Comparison of ENCODE assay signal across 8 cellular contexts in the genomic region with DNA sequence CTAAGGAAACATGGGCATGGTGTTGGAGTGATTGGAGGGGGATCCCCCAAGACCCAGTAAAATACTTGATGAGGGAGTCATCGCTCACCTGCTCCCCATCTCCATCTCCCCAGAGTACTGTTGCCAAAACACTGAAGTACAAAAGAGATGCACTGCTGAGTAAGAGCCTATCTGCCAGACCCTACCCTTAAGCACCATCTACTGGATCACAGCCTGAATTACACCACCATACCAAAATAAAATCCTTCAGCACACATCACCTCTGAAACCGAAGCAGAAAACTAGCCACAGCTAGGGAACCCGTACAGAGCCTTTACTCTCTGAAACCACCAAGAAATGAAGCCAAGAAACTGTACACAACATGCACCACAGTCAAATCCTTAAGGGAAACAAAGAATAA.
A peak's percentile ranks its signal among the peaks of the same experiment; 100 is the strongest.
DNase-seq lines count a peak whose midpoint lies in the region; ATAC-seq and TF ChIP-seq lines count a peak whose summit lies in the region.

No MANE protein-coding gene starts in this region.

- H3K36me3 Mint-ChIP-seq in stimulated activated effector memory CD8-positive, alpha-beta T cell treated with anti-CD3 and anti-CD28 coated beads, Interleukin-12 subunit alpha, Interleukin-12 subunit beta, amount 100 ng/mL, for 72 hours, result no peaks in the 10 kb centered on the region

- H3K4me3 Mint-ChIP-seq in stimulated activated effector memory CD8-positive, alpha-beta T cell treated with anti-CD3 and anti-CD28 coated beads, Interleukin-12 subunit alpha, Interleukin-12 subunit beta, amount 100 ng/mL, for 72 hours, result no peak overlapping the region

- peak; percentile 47 for DNase-seq in NCI-H748 (lab: John Stamatoyannopoulos, UW; ENCODE audit: unreplicated experiment)
- DNase-seq in fibroblast of mammary gland (ENCODE audit: low read depth), result peak; percentile 3
- no peak for DNase-seq in stimulated activated effector memory CD8-positive, alpha-beta T cell treated with anti-CD3 and anti-CD28 coated beads, Interleukin-12 subunit alpha, Interleukin-12 subunit beta, amount 100 ng/mL, for 72 hours (ENCODE audit: low spot score in 2 of 2)
- DNase-seq in NK-92 treated with Interleukin-12 subunit alpha and Interleukin-12 subunit beta, amount 100 ng/mL, for 24 hours (lab: John Stamatoyannopoulos, UW), result no peak
- no peak for DNase-seq in OCI-M2 (lab: John Stamatoyannopoulos, UW; ENCODE audit: unreplicated experiment)

- no peaks in the 10 kb centered on the region for H3K4me1 Mint-ChIP-seq in stimulated activated effector memory CD8-positive, alpha-beta T cell treated with anti-CD3 and anti-CD28 coated beads, Interleukin-12 subunit alpha, Interleukin-12 subunit beta, amount 100 ng/mL, for 72 hours

- no peak overlapping the region for H3K27ac Mint-ChIP-seq in stimulated activated effector memory CD8-positive, alpha-beta T cell treated with anti-CD3 and anti-CD28 coated beads, Interleukin-12 subunit alpha, Interleukin-12 subunit beta, amount 100 ng/mL, for 72 hours

- no peak overlapping the region for H3K4me3 ChIP-seq in fibroblast of mammary gland (ENCODE audit: control insufficient read depth, low read depth, low read length)

- TF ChIP-seq CTCF in C4-2B (conservative IDR thresholded peaks at IDR 0.05) (peak; percentile 58), fibroblast of mammary gland (conservative IDR thresholded peaks at IDR 0.05; ENCODE audit: control insufficient read depth, insufficient read depth, low read depth, low read length) (peak; percentile 32)

- no peaks in the 10 kb centered on the region for H3K9me3 Mint-ChIP-seq in stimulated activated effector memory CD8-positive, alpha-beta T cell treated with anti-CD3 and anti-CD28 coated beads, Interleukin-12 subunit alpha, Interleukin-12 subunit beta, amount 100 ng/mL, for 72 hours

- no peak overlapping the region; the same call in 1 of the 2 replicates for H3K27ac ChIP-seq in C4-2B

- ATAC-seq in GM21360 (IDR thresholded peaks at IDR 0.05; ENCODE audit: unreplicated experiment) (peak; percentile 70), GM19328 (IDR thresholded peaks at IDR 0.05; ENCODE audit: unreplicated experiment) (no peak)
- no peak for ATAC-seq in stimulated activated effector memory CD8-positive, alpha-beta T cell treated with anti-CD3 and anti-CD28 coated beads, Interleukin-12 subunit alpha, Interleukin-12 subunit beta, amount 100 ng/mL, for 72 hours

Comparison
In these comparisons a context has a peak if more than half of its experiments do, and no peak if none do; other contexts are left out.
1. DNase-seq: peak in NCI-H748 (single experiment) and fibroblast of mammary gland (single experiment); none in stimulated activated effector memory CD8-positive, alpha-beta T cell treated with anti-CD3 and anti-CD28 coated beads, Interleukin-12 subunit alpha, Interleukin-12 subunit beta, amount 100 ng/mL, for 72 hours (0 of 2), NK-92 treated with Interleukin-12 subunit alpha and Interleukin-12 subunit beta, amount 100 ng/mL, for 24 hours (single experiment) and OCI-M2 (single experiment).